Comparison of ENCODE assay signal across 19 cellular contexts in genomic region chr1:36865080-36865900, GRCh38.
DNase-seq lines count a peak whose midpoint lies in the region; ATAC-seq and TF ChIP-seq lines count a peak whose summit lies in the region.
"Had no signal": no experiment of that assay in that cellular context is flagged by ENCODE, and none has a peak within 500 bp of the region (broad histone marks: within the 10 kb centered on the region; RNA-seq: fewer than 3 reads in every experiment).

No MANE protein-coding gene starts in this region.

- no peaks in the 10 kb centered on the region for H3K79me1 ChIP-seq in mesenchymal stem cell (replicated peaks; ENCODE audit: low read length, poor library complexity, severe bottlenecking)

- H3K4me1 ChIP-seq in endodermal cell (ENCODE audit: control insufficient read depth, insufficient read depth, low read length), result peaks cover 9% of the 10 kb centered on the region
- H3K4me1 ChIP-seq in sigmoid colon, result no peaks in the 10 kb centered on the region
- H3K4me1 ChIP-seq in mesenchymal stem cell (ENCODE audit: control insufficient read depth, insufficient read depth, low read depth, low read length), result no peaks in the 10 kb centered on the region

- TF ChIP-seq POLR2A in sigmoid colon (IDR thresholded peaks at IDR 0.05), result no peak

- no peak overlapping the region for H2BK15ac ChIP-seq in mesenchymal stem cell (ENCODE audit: low read depth, poor library complexity, severe bottlenecking)

- TF ChIP-seq EP300 in sigmoid colon (IDR thresholded peaks at IDR 0.05), result no peak

- no peak overlapping the region for H2AFZ ChIP-seq in mesenchymal stem cell (ENCODE audit: low read depth, low read length)

- intact Hi-C loops in sigmoid colon (cut with DNase I), result no loop called here

- H2AK5ac ChIP-seq in mesenchymal stem cell (ENCODE audit: low read length, severe bottlenecking), result no peak overlapping the region

- H3K4me3 Mint-ChIP-seq in endodermal cell, result no peak overlapping the region
- no peak overlapping the region for H3K4me3 Mint-ChIP-seq in activated naive CD8-positive, alpha-beta T cell treated with anti-CD3 and anti-CD28 coated beads for 36 hours
- H3K4me3 Mint-ChIP-seq: B cell; CD4-positive, CD25-positive, alpha-beta regulatory T cell had no signal

- H4K8ac ChIP-seq in mesenchymal stem cell (ENCODE audit: low read length), result no peak overlapping the region

- H3K36me3 ChIP-seq in endodermal cell (ENCODE audit: control insufficient read depth, insufficient read depth, low read length) (no peaks in the 10 kb centered on the region), sigmoid colon (no peaks in the 10 kb centered on the region), mesenchymal stem cell (ENCODE audit: control insufficient read depth in 1 of 2, insufficient read depth in 2 of 2, low read depth in 1 of 2, low read length in 2 of 2) (no peaks in the 10 kb centered on the region)

- H3K27me3 Mint-ChIP-seq in endodermal cell (ENCODE audit: insufficient read depth), result peaks cover 1% of the 10 kb centered on the region
- H3K27me3 Mint-ChIP-seq in activated naive CD8-positive, alpha-beta T cell treated with anti-CD3 and anti-CD28 coated beads for 36 hours, result peaks cover 4% of the 10 kb centered on the region

- 90 to 91% methylated on average over 5 to 9 of the region's 9 CpGs for WGBS in endodermal cell (ENCODE audit: insufficient coverage in 1 of 2, insufficient read length in 1 of 2), 2 experiments
- WGBS in sigmoid colon, 2 donors, result 69 to 70% methylated on average over 9 of the region's 9 CpGs
- WGBS in mesenchymal stem cell, result 64% methylated on average over 9 of the region's 9 CpGs

- no peak for ATAC-seq in GM19324 (IDR thresholded peaks at IDR 0.05; ENCODE audit: low FRiP score, unreplicated experiment)

- H3K9ac ChIP-seq in endodermal cell (ENCODE audit: extremely low read depth, low read length, poor library complexity, severe bottlenecking) (no peak overlapping the region), mesenchymal stem cell (ENCODE audit: low read length) (no peak overlapping the region)

- H2BK120ac ChIP-seq in mesenchymal stem cell (ENCODE audit: low read depth, low read length), result no peak overlapping the region

- no peak overlapping the region for H2BK12ac ChIP-seq in mesenchymal stem cell (ENCODE audit: low read length in 2 of 2)

- H3K27ac ChIP-seq in endodermal cell (ENCODE audit: low read depth, low read length), result peak overlapping the region; percentile 24
- peak overlapping the region; percentile 10 to 61 (median 29) for H3K27ac ChIP-seq in sigmoid colon
- no peak overlapping the region for H3K27ac ChIP-seq in mesenchymal stem cell (ENCODE audit: low read length, poor library complexity, severe bottlenecking)

- no peak overlapping the region for H3K4me2 ChIP-seq in mesenchymal stem cell (ENCODE audit: low read length, poor library complexity, severe bottlenecking)

- no peak overlapping the region for H3K4ac ChIP-seq in mesenchymal stem cell (ENCODE audit: low read depth in 1 of 2, low read length in 2 of 2)

- DNase-seq in NCI-H2171 treated with DMSO at 0.1 percent for 48 hours (lab: John Stamatoyannopoulos, UW), result peak; percentile 58
- DNase-seq in NCI-H2171 (lab: John Stamatoyannopoulos, UW), result no peak
- peak; percentile 99 for DNase-seq in NCI-H510A treated with DMSO at 0.1 percent for 48 hours (lab: John Stamatoyannopoulos, UW)
- DNase-seq in endodermal cell, result no peak
- no peak for DNase-seq in sigmoid colon
- DNase-seq in activated naive CD8-positive, alpha-beta T cell treated with anti-CD3 and anti-CD28 coated beads for 36 hours, result no peak
- no peak for DNase-seq in mesenchymal stem cell
- DNase-seq: 8988T; CD4-positive, CD25-positive, alpha-beta regulatory T cell; COR-L47; DMS153; GF-D8; H7; NCI-H1417 treated with DMSO at 0.1 percent for 48 hours; NCI-H2029; NCI-H524; SHP77 treated with DMSO at 0.1 percent for 48 hours had no signal

- no peak overlapping the region for H3K23ac ChIP-seq in mesenchymal stem cell (ENCODE audit: low read length in 2 of 2)

- H3K4me1 Mint-ChIP-seq in endodermal cell, result peaks cover 19% of the 10 kb centered on the region
- no peaks in the 10 kb centered on the region for H3K4me1 Mint-ChIP-seq in activated naive CD8-positive, alpha-beta T cell treated with anti-CD3 and anti-CD28 coated beads for 36 hours
- H3K4me1 Mint-ChIP-seq: B cell; CD4-positive, CD25-positive, alpha-beta regulatory T cell had no signal

- H3K27ac Mint-ChIP-seq in endodermal cell, result no peak overlapping the region
- no peak overlapping the region for H3K27ac Mint-ChIP-seq in activated naive CD8-positive, alpha-beta T cell treated with anti-CD3 and anti-CD28 coated beads for 36 hours
- H3K27ac Mint-ChIP-seq: B cell; CD4-positive, CD25-positive, alpha-beta regulatory T cell had no signal

- no peak overlapping the region for H3K18ac ChIP-seq in mesenchymal stem cell (ENCODE audit: low read depth in 1 of 2, low read length in 2 of 2)

- no peaks in the 10 kb centered on the region for H3K9me3 ChIP-seq in endodermal cell (ENCODE audit: control insufficient read depth, low read length)
- no peaks in the 10 kb centered on the region for H3K9me3 ChIP-seq in sigmoid colon
- H3K9me3 ChIP-seq in mesenchymal stem cell (ENCODE audit: control insufficient read depth, low read length), result no peaks in the 10 kb centered on the region

- no peaks in the 10 kb centered on the region for H3K36me3 Mint-ChIP-seq in endodermal cell (ENCODE audit: low read depth)
- H3K36me3 Mint-ChIP-seq in activated naive CD8-positive, alpha-beta T cell treated with anti-CD3 and anti-CD28 coated beads for 36 hours, result no peaks in the 10 kb centered on the region
- H3K36me3 Mint-ChIP-seq: CD4-positive, CD25-positive, alpha-beta regulatory T cell had no signal

- H2BK5ac ChIP-seq in mesenchymal stem cell (ENCODE audit: low read depth, low read length, poor library complexity, severe bottlenecking), result no peak overlapping the region

- H4K91ac ChIP-seq in mesenchymal stem cell (ENCODE audit: low read length), result no peak overlapping the region

- no peak for TF ChIP-seq CTCF in endodermal cell (conservative IDR thresholded peaks at IDR 0.05)
- no peak for TF ChIP-seq CTCF in sigmoid colon (IDR thresholded peaks at IDR 0.05)

- H3K27me3 ChIP-seq in endodermal cell (ENCODE audit: control insufficient read depth, insufficient read depth, low read length, poor library complexity, severe bottlenecking) (no peaks in the 10 kb centered on the region), sigmoid colon (peaks cover 0 to 30% (median 10%) of the 10 kb centered on the region in 3 donors), mesenchymal stem cell (ENCODE audit: control insufficient read depth in 1 of 2, insufficient read depth in 1 of 2, low read length in 2 of 2) (peaks cover 0 to 7% of the 10 kb centered on the region in 2 experiments)

- no peaks in the 10 kb centered on the region for H3K9me3 Mint-ChIP-seq in endodermal cell
- H3K9me3 Mint-ChIP-seq in activated naive CD8-positive, alpha-beta T cell treated with anti-CD3 and anti-CD28 coated beads for 36 hours, result no peaks in the 10 kb centered on the region
- H3K9me3 Mint-ChIP-seq: CD4-positive, CD25-positive, alpha-beta regulatory T cell had no signal

- no peak overlapping the region for H3K14ac ChIP-seq in mesenchymal stem cell (ENCODE audit: low read length in 2 of 2)

- no peak overlapping the region for H3K4me3 ChIP-seq in endodermal cell (ENCODE audit: low read length)
- H3K4me3 ChIP-seq in sigmoid colon, result no peak overlapping the region
- H3K4me3 ChIP-seq in mesenchymal stem cell (ENCODE audit: insufficient read depth in 1 of 2, low read depth in 1 of 2, low read length in 2 of 2), result no peak overlapping the region

Comparison
In these comparisons a context has a peak if more than half of its experiments do, and no peak if none do; other contexts are left out.
1. DNase-seq: peak in NCI-H2171 treated with DMSO at 0.1 percent for 48 hours (single experiment) and NCI-H510A treated with DMSO at 0.1 percent for 48 hours (single experiment); none in NCI-H2171 (single experiment), endodermal cell (single experiment), sigmoid colon (single experiment), activated naive CD8-positive, alpha-beta T cell treated with anti-CD3 and anti-CD28 coated beads for 36 hours (single experiment) and mesenchymal stem cell (single experiment).